Comparison of ENCODE assay signal across 28 cellular contexts in the genomic region with DNA sequence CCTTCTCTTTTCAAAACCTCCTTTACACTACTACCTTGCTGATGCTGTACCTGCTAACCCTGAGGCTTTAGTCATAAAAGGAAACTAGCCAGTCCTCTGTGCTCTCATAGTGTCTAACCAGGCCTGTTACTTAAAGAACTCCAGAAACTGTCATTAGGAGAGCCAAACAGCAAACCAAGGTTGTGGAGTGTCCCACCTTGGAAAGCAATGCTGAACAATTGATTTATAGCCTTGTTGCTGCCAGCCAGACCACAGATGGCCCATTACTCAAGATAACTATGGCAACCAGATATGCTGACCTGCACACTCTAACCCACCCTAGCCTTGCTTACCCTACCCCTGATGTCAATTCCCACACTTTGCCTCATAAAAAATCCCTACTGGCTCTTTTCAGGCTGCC. TPM values are rescaled to one million over a fixed set of nuclear protein-coding genes. Genes with fewer than 3 reads are reported as not detected.
DNase-seq lines count a peak whose midpoint lies in the region; ATAC-seq, FAIRE-seq and TF ChIP-seq lines count a peak whose summit lies in the region.
"Had no signal": no experiment of that assay in that cellular context is flagged by ENCODE, and none has a peak within 500 bp of the region (broad histone marks: within the 10 kb centered on the region; RNA-seq: fewer than 3 reads in every experiment).

No MANE protein-coding gene starts in this region.

- intact Hi-C loops in esophagus muscularis mucosa (cut with DNase I) (no loop called here), pancreas (cut with DNase I) (no loop called here)

- TF ChIP-seq CTCF in BE2C (IDR thresholded peaks at IDR 0.05; ENCODE audit: low read depth, low read length): no peak
- TF ChIP-seq CTCF in esophagus muscularis mucosa (IDR thresholded peaks at IDR 0.05): no peak
- TF ChIP-seq CTCF in pancreas (IDR thresholded peaks at IDR 0.05): no peak
- no peak for TF ChIP-seq CTCF in coronary artery (IDR thresholded peaks at IDR 0.05)

- H3K4me1 ChIP-seq in BE2C (no peaks in the 10 kb centered on the region), esophagus muscularis mucosa (no peaks in the 10 kb centered on the region), pancreas (peaks cover 0 to 4% (median 0%) of the 10 kb centered on the region in 3 donors)
- H3K4me1 ChIP-seq: foreskin keratinocyte, HAP-1, psoas muscle, upper lobe of right lung had no signal

- no peaks in the 10 kb centered on the region for H3K36me3 ChIP-seq in BE2C
- H3K36me3 ChIP-seq in esophagus muscularis mucosa: no peaks in the 10 kb centered on the region
- no peaks in the 10 kb centered on the region for H3K36me3 ChIP-seq in pancreas
- H3K36me3 ChIP-seq: HAP-1, MG63, upper lobe of right lung had no signal

- H3K27me3 ChIP-seq in BE2C (no peaks in the 10 kb centered on the region), esophagus muscularis mucosa (no peaks in the 10 kb centered on the region), pancreas (no peaks in the 10 kb centered on the region)
- H3K27me3 ChIP-seq: foreskin keratinocyte, MG63, upper lobe of right lung had no signal

- TF ChIP-seq EP300 in esophagus muscularis mucosa (IDR thresholded peaks at IDR 0.05): no peak

- H3K27ac ChIP-seq in esophagus muscularis mucosa (replicated peaks in 1 of 4): no peak overlapping the region
- H3K27ac ChIP-seq in pancreas: peak overlapping the region in 2 of 4 donors; percentile 42 to 51
- H3K27ac ChIP-seq in coronary artery: no peak overlapping the region
- H3K27ac ChIP-seq: foreskin keratinocyte, PC-9, psoas muscle, upper lobe of right lung had no signal

- DNase-seq in BE2C (peak; percentile 20), M059J (ENCODE audit: low read depth) (peak; percentile 26), esophagus muscularis mucosa (ENCODE audit: extremely low spot score) (peak; percentile 37), pancreas (peak in 3 of 6 donors; percentile 18 to 39 (median 22)), inferior parietal cortex (ENCODE audit: extremely low spot score) (no peak), coronary artery (ENCODE audit: low spot score) (no peak), DMS 273 (lab: John Stamatoyannopoulos, UW; ENCODE audit: unreplicated experiment) (no peak)
- DNase-seq: activated effector memory CD4-positive, alpha-beta T cell treated with anti-CD3 and anti-CD28 coated beads, Interleukin-2, amount 50 U/mL, for 16 hours; activated T-cell treated with anti-CD3 and anti-CD28 coated beads, Interleukin-2, amount 50 U/mL, for 24 hours; anterior cingulate cortex; DMS153; foreskin keratinocyte; head of caudate nucleus; KBM-7; MG63; NCI-H2029 treated with DMSO at 0.1 percent for 48 hours; NCI-H526; PC-9; psoas muscle; stimulated activated CD4-positive, alpha-beta T cell treated with anti-CD3 and anti-CD28 coated beads, Interleukin-4, amount 100 ng/mL, for 4 hours; substantia nigra; T-helper 2 cell; upper lobe of right lung had no signal

- no peak for FAIRE-seq in pancreas (lab: Jason Lieb, UNC)
- FAIRE-seq: GM12891, HTR-8/SVneo, keratinocyte had no signal

- H3K9me3 ChIP-seq in BE2C: no peaks in the 10 kb centered on the region
- H3K9me3 ChIP-seq in esophagus muscularis mucosa: no peaks in the 10 kb centered on the region
- H3K9me3 ChIP-seq in pancreas: no peaks in the 10 kb centered on the region
- H3K9me3 ChIP-seq: HAP-1, MG63, psoas muscle, upper lobe of right lung had no signal

- ATAC-seq in pancreas (peak; percentile 66 to 85 (median 76)), HG02938 (IDR thresholded peaks at IDR 0.05; ENCODE audit: unreplicated experiment) (no peak)
- ATAC-seq: foreskin keratinocyte, psoas muscle, upper lobe of right lung had no signal

- no peak for TF ChIP-seq POLR2A in esophagus muscularis mucosa (IDR thresholded peaks at IDR 0.05; ENCODE audit: low read depth)

- H3K4me3 ChIP-seq in BE2C (ENCODE audit: low read depth, low read length) (no peak overlapping the region), esophagus muscularis mucosa (no peak overlapping the region), pancreas (no peak overlapping the region), coronary artery (no peak overlapping the region)
- H3K4me3 ChIP-seq: HAP-1, MG63, PC-9, psoas muscle, upper lobe of right lung had no signal

RNA-seq across cellular contexts. Expression of a gene that starts 26.5 kb away (rescaled TPM):
- polyA plus RNA-seq in BE2C (2012; ENCODE audit: insufficient read depth, insufficient read length, low read depth): 65.1 TPM
- total RNA-seq in M059J (2014; rRNA removed; shearing (Covaris generic)): 31.2 and 33.7 TPM in 2 replicates
- total RNA-seq in esophagus muscularis mucosa (10 to 100 TPM in 3 of 4 donors, 1 to 10 TPM in 1; 9.1 to 23.4 (median 14.7) TPM), pancreas (100 to 1,000 TPM in 1 of 6 donors, 10 to 100 TPM in 5; 54.4 to 121 (median 73.4) TPM)
- 1 to 10 TPM; 7.6 to 9.6 TPM for polyA plus RNA-seq in pancreas

Comparison
In these comparisons a context has a peak if more than half of its experiments do, and no peak if none do; other contexts are left out.
1. DNase-seq: peak in BE2C (single experiment), M059J (single experiment) and esophagus muscularis mucosa (single experiment); none in inferior parietal cortex (single experiment), coronary artery (single experiment) and DMS 273 (single experiment).